Comparison of ENCODE assay signal across 10 cellular contexts in genomic region chr3:109165905-109166304, GRCh38. TPM values are rescaled to one million over a fixed set of nuclear protein-coding genes. Genes with fewer than 3 reads are reported as not detected.
"Had no signal": no experiment of that assay in that cellular context is flagged by ENCODE, and none has a peak within 500 bp of the region (broad histone marks: within the 10 kb centered on the region; RNA-seq: fewer than 3 reads in every experiment).

No MANE protein-coding gene starts in this region.

- H3K27ac ChIP-seq: HL-60, KMS-11 had no signal

- H3K27ac Mint-ChIP-seq: IgD-negative memory B cell had no signal

- H3K4me3 Mint-ChIP-seq: IgD-negative memory B cell had no signal

- H3K4me1 Mint-ChIP-seq: IgD-negative memory B cell had no signal

- DNase-seq: IMR-90, KBM-7, KG1 had no signal

- H3K27me3 Mint-ChIP-seq: IgD-negative memory B cell had no signal

- H3K4me2 ChIP-seq: KMS-11 had no signal

- H3K36me3 Mint-ChIP-seq: IgD-negative memory B cell had no signal

- H3K9ac ChIP-seq: KMS-11 had no signal

- ATAC-seq: HepG2, K562 had no signal

- H3K4me3 ChIP-seq: K562 had no signal

RNA-seq across cellular contexts. Expression of gene C3orf85, which starts 29.4 kb away (rescaled TPM):
- total RNA-seq: HepG2, HT1080, IMR-90, K562 had no signal
- polyA plus RNA-seq: HepG2, IgD-negative memory B cell, IMR-90, K562 had no signal

RNA-seq across cellular contexts. Expression of gene MORC1, which starts 48.0 kb away (rescaled TPM):
- total RNA-seq: HepG2, HT-29, IMR-90 had no signal
- polyA plus RNA-seq: HepG2, IgD-negative memory B cell, IMR-90 had no signal
